Comparison of ENCODE assay signal across 32 cellular contexts in genomic region chrX:109812236-109812635, GRCh38.
"Had no signal": no experiment of that assay in that cellular context is flagged by ENCODE, and none has a peak within 500 bp of the region (broad histone marks: within the 10 kb centered on the region; RNA-seq: fewer than 3 reads in every experiment).

No MANE protein-coding gene starts in this region.

- DNase-seq: activated CD4-positive, alpha-beta memory T cell treated with anti-CD3 and anti-CD28 coated beads, Interleukin-2, amount 10 ng/mL, durations not matched to agents 7 days and 5 days; activated CD4-positive, alpha-beta T cell treated with anti-CD3 and anti-CD28 coated beads for 36 hours; activated CD4-positive, alpha-beta T cell treated with anti-CD3 and anti-CD28 coated beads, Interleukin-2, amount 50 U/mL, for 1 hour; activated gamma-delta T cell; activated naive CD4-positive, alpha-beta T cell treated with anti-CD3 and anti-CD28 coated beads, Interleukin-2, amount 50 U/mL, for 16 hours; activated naive CD8-positive, alpha-beta T cell treated with anti-CD3 and anti-CD28 coated beads, Interleukin-2, amount 10 ng/mL, durations not matched to agents 7 days and 5 days; activated T-cell treated with anti-CD3 and anti-CD28 coated beads for 4 hours; activated T-cell treated with anti-CD3 and anti-CD28 coated beads, Interleukin-2, amount 50 U/mL, for 48 hours; aorta; central memory CD4-positive, alpha-beta T cell; MG63; MV-4-11; NCI-H1092 treated with DMSO at 0.1 percent for 48 hours; NCI-H146; NCI-H187 treated with DMSO at 0.1 percent for 48 hours; NCI-H2081 treated with DMSO at 0.1 percent for 48 hours; NCI-H2171 treated with DMSO at 0.1 percent for 48 hours; NCI-H226; NCI-H526; NCI-H774; NK-92 treated with Interleukin-12 subunit alpha and Interleukin-12 subunit beta, amount 100 ng/mL, for 24 hours; OCI-M1; Right ventricle myocardium superior; SJCRH30; SK-N-SH; T-helper 1 cell; WERI-Rb-1 had no signal

- H3K9me3 Mint-ChIP-seq: activated CD4-positive, alpha-beta memory T cell treated with anti-CD3 and anti-CD28 coated beads, Interleukin-2, amount 10 ng/mL, durations not matched to agents 7 days and 5 days; activated naive CD8-positive, alpha-beta T cell treated with anti-CD3 and anti-CD28 coated beads, Interleukin-2, amount 10 ng/mL, durations not matched to agents 7 days and 5 days; activated T-helper 17 cell treated with anti-CD3 and anti-CD28 coated beads, Interleukin-2, amount 50 U/mL, for 72 hours had no signal

- H3K27me3 Mint-ChIP-seq: activated T-helper 17 cell treated with anti-CD3 and anti-CD28 coated beads, Interleukin-2, amount 50 U/mL, for 72 hours had no signal

- ATAC-seq: activated CD4-positive, alpha-beta T cell treated with anti-CD3 and anti-CD28 coated beads for 36 hours; activated T-helper 17 cell treated with anti-CD3 and anti-CD28 coated beads, Interleukin-2, amount 50 U/mL, for 72 hours; body of pancreas; Panc1 had no signal

- H3K4me1 Mint-ChIP-seq: activated CD4-positive, alpha-beta memory T cell treated with anti-CD3 and anti-CD28 coated beads, Interleukin-2, amount 10 ng/mL, durations not matched to agents 7 days and 5 days; activated CD4-positive, alpha-beta T cell treated with anti-CD3 and anti-CD28 coated beads for 36 hours; activated naive CD8-positive, alpha-beta T cell treated with anti-CD3 and anti-CD28 coated beads, Interleukin-2, amount 10 ng/mL, durations not matched to agents 7 days and 5 days; activated T-helper 17 cell treated with anti-CD3 and anti-CD28 coated beads, Interleukin-2, amount 50 U/mL, for 72 hours had no signal

- H3K36me3 Mint-ChIP-seq: activated naive CD8-positive, alpha-beta T cell treated with anti-CD3 and anti-CD28 coated beads, Interleukin-2, amount 10 ng/mL, durations not matched to agents 7 days and 5 days had no signal

- H3K27ac ChIP-seq: body of pancreas, coronary artery, RWPE1, SJCRH30, WERI-Rb-1 had no signal

- H3K27me3 ChIP-seq: body of pancreas, MG63, SJCRH30 had no signal

- H3K27ac Mint-ChIP-seq: activated CD4-positive, alpha-beta memory T cell treated with anti-CD3 and anti-CD28 coated beads, Interleukin-2, amount 10 ng/mL, durations not matched to agents 7 days and 5 days; activated CD4-positive, alpha-beta T cell treated with anti-CD3 and anti-CD28 coated beads for 36 hours; activated naive CD8-positive, alpha-beta T cell treated with anti-CD3 and anti-CD28 coated beads, Interleukin-2, amount 10 ng/mL, durations not matched to agents 7 days and 5 days; activated T-helper 17 cell treated with anti-CD3 and anti-CD28 coated beads, Interleukin-2, amount 50 U/mL, for 72 hours had no signal

- H3K4me3 Mint-ChIP-seq: activated CD4-positive, alpha-beta memory T cell treated with anti-CD3 and anti-CD28 coated beads, Interleukin-2, amount 10 ng/mL, durations not matched to agents 7 days and 5 days; activated CD4-positive, alpha-beta T cell treated with anti-CD3 and anti-CD28 coated beads for 36 hours; activated naive CD8-positive, alpha-beta T cell treated with anti-CD3 and anti-CD28 coated beads, Interleukin-2, amount 10 ng/mL, durations not matched to agents 7 days and 5 days; activated T-helper 17 cell treated with anti-CD3 and anti-CD28 coated beads, Interleukin-2, amount 50 U/mL, for 72 hours had no signal

- H3K9me3 ChIP-seq: body of pancreas, MG63, SJCRH30, SK-N-SH had no signal
